ENCODE assay signal across 26 cellular contexts in genomic region chr19:8986296-8986695, GRCh38. TPM values are rescaled to one million over a fixed set of nuclear protein-coding genes. Genes with fewer than 3 reads are reported as not detected.
"Had no signal": no experiment of that assay in that cellular context is flagged by ENCODE, and none has a peak within 500 bp of the region (broad histone marks: within the 10 kb centered on the region; RNA-seq: fewer than 3 reads in every experiment).

No MANE protein-coding gene starts in this region.

- H3K27me3 ChIP-seq: colonic mucosa, esophagus squamous epithelium, foreskin keratinocyte, gastrocnemius medialis, gastroesophageal sphincter, heart left ventricle, heart right ventricle had no signal

- ATAC-seq: effector memory CD8-positive, alpha-beta T cell; esophagus mucosa; foreskin keratinocyte; gastrocnemius medialis; gastroesophageal sphincter; heart left ventricle; heart right ventricle had no signal

- H3K27ac ChIP-seq: colonic mucosa, coronary artery, dorsolateral prefrontal cortex, epithelial cell of prostate, esophagus muscularis mucosa, esophagus squamous epithelium, foreskin keratinocyte, gastrocnemius medialis, gastroesophageal sphincter, heart left ventricle, heart right ventricle had no signal

- H3K4me3 ChIP-seq: colonic mucosa, coronary artery, dorsolateral prefrontal cortex, esophagus muscularis mucosa, esophagus squamous epithelium, gastrocnemius medialis, gastroesophageal sphincter, heart left ventricle, heart right ventricle had no signal

- H3K4me1 ChIP-seq: colonic mucosa, esophagus muscularis mucosa, esophagus squamous epithelium, foreskin keratinocyte, gastrocnemius medialis, gastroesophageal sphincter, heart left ventricle, heart right ventricle had no signal

- DNase-seq: colonic mucosa; cortex of kidney; dermis blood vessel endothelial cell; dorsolateral prefrontal cortex; effector CD4-positive, alpha-beta T cell; effector CD8-positive, alpha-beta T cell; effector memory CD4-positive, alpha-beta T cell; effector memory CD8-positive, alpha-beta T cell; endodermal cell; erythroblast; esophagus squamous epithelium; foreskin fibroblast; foreskin keratinocyte; foreskin melanocyte; gastrocnemius medialis; glutamatergic neuron; head of caudate nucleus; heart left ventricle; heart right ventricle had no signal

- H3K9me3 ChIP-seq: colonic mucosa, esophagus squamous epithelium, gastrocnemius medialis, heart left ventricle had no signal

- H3K36me3 ChIP-seq: colonic mucosa, esophagus muscularis mucosa, esophagus squamous epithelium, gastrocnemius medialis, gastroesophageal sphincter, heart left ventricle, heart right ventricle had no signal

RNA-seq across cellular contexts. Expression of gene MUC16, which starts 23.9 kb away (rescaled TPM):
- polyA plus RNA-seq: endothelial cell of umbilical vein, fibroblast of lung, foreskin keratinocyte, heart left ventricle, heart right ventricle had no signal
